18 cellular contexts compared by ENCODE assay signal in the genomic region with DNA sequence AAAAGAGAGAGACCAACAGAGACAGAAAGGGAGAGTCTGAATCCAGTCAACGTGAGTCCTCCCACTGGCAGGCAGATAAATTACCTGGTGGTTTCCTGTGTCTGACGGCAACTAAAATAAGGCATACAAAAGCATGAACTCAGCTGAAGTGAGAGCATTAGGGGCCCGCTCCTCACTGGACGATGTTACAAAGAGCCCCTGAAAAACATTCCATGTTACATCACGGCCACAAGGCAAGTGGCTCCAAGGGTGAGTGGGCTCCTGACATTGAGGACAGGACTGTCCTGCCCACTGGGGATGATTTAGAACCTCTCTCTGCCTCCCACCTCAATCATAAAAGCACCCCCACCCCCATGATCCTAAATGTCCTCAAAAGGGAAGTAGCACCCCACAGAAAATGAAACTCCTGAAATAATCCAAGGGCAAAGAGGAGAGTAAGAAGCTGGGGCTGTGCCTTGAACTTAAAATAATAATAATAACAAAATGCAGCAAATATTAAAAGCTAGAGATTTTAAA.
DNase-seq lines count a peak whose midpoint lies in the region; ATAC-seq and TF ChIP-seq lines count a peak whose summit lies in the region.
"Had no signal": no experiment of that assay in that cellular context is flagged by ENCODE, and none has a peak within 500 bp of the region (broad histone marks: within the 10 kb centered on the region; RNA-seq: fewer than 3 reads in every experiment).

No MANE protein-coding gene starts in this region.

- H3K27me3 ChIP-seq in sigmoid colon: no peaks in the 10 kb centered on the region
- H3K27me3 ChIP-seq: SJCRH30, suprapubic skin had no signal

- DNase-seq in activated naive CD4-positive, alpha-beta T cell treated with anti-CD3 and anti-CD28 coated beads, Interleukin-2, amount 10 ng/mL, durations not matched to agents 7 days and 5 days: peak; percentile 50
- DNase-seq in activated naive CD4-positive, alpha-beta T cell treated with Interleukin-2 at 50 U/mL for 16 hours: no peak
- peak; percentile 3 for DNase-seq in NCI-H226
- DNase-seq in activated naive CD4-positive, alpha-beta T cell treated with anti-CD3 and anti-CD28 coated beads, Interleukin-2, amount 50 U/mL, for 72 hours (ENCODE audit: low spot score in 2 of 2): no peak
- DNase-seq in stimulated activated naive CD8-positive, alpha-beta T cell treated with anti-CD3 and anti-CD28 coated beads, Interleukin-15, Interleukin-2, amounts not matched to agents 100 U/mL and 50 U/mL, for 24 hours: no peak
- no peak for DNase-seq in sigmoid colon
- no peak for DNase-seq in posterior cingulate gyrus
- DNase-seq: effector CD8-positive, alpha-beta T cell; kidney; NCI-H1436; NCI-H2227 treated with DMSO at 0.1 percent for 48 hours; PC-3; SJCRH30 had no signal

- TF ChIP-seq EP300 in sigmoid colon (IDR thresholded peaks at IDR 0.05): no peak

- CTCF ChIA-PET in activated naive CD4-positive, alpha-beta T cell treated with anti-CD3 and anti-CD28 coated beads, Interleukin-2, amount 10 ng/mL, durations not matched to agents 7 days and 5 days (lab: Charles Lee): interaction anchor here (0.8 to 1.7 kb wide), 2 partner anchors 36 to 148 kb away, joined by 3 to 5 read pairs; no protein-coding TSS in a partner anchor

- H3K36me3 Mint-ChIP-seq in activated naive CD4-positive, alpha-beta T cell treated with anti-CD3 and anti-CD28 coated beads, Interleukin-2, amount 10 ng/mL, durations not matched to agents 7 days and 5 days: peaks cover 8% of the 10 kb centered on the region
- peaks cover 0 to 5% of the 10 kb centered on the region in 2 donors for H3K36me3 Mint-ChIP-seq in activated naive CD4-positive, alpha-beta T cell treated with anti-CD3 and anti-CD28 coated beads, Interleukin-2, amount 50 U/mL, for 72 hours
- H3K36me3 Mint-ChIP-seq: mesothelial cell of epicardium had no signal

- no peaks in the 10 kb centered on the region for H3K36me3 ChIP-seq in sigmoid colon
- H3K36me3 ChIP-seq: SJCRH30, suprapubic skin had no signal

- TF ChIP-seq POLR2A in sigmoid colon (IDR thresholded peaks at IDR 0.05): no peak

- H3K4me3 ChIP-seq in sigmoid colon: no peak overlapping the region
- H3K4me3 ChIP-seq: SJCRH30, suprapubic skin had no signal

- no peaks in the 10 kb centered on the region for H3K9me3 ChIP-seq in sigmoid colon
- H3K9me3 ChIP-seq: SJCRH30, suprapubic skin had no signal

- TF ChIP-seq CTCF in sigmoid colon (IDR thresholded peaks at IDR 0.05): no peak

- H3K27me3 Mint-ChIP-seq in activated naive CD4-positive, alpha-beta T cell treated with anti-CD3 and anti-CD28 coated beads, Interleukin-2, amount 10 ng/mL, durations not matched to agents 7 days and 5 days: no peaks in the 10 kb centered on the region
- H3K27me3 Mint-ChIP-seq: central memory CD8-positive, alpha-beta T cell had no signal

- 41 to 78% methylated on average over 5 of the region's 5 CpGs for WGBS in sigmoid colon, 2 donors

- no peak overlapping the region for H3K27ac Mint-ChIP-seq in activated naive CD4-positive, alpha-beta T cell treated with anti-CD3 and anti-CD28 coated beads, Interleukin-2, amount 10 ng/mL, durations not matched to agents 7 days and 5 days
- H3K27ac Mint-ChIP-seq in activated naive CD4-positive, alpha-beta T cell treated with anti-CD3 and anti-CD28 coated beads, Interleukin-2, amount 50 U/mL, for 72 hours: no peak overlapping the region
- H3K27ac Mint-ChIP-seq: mesothelial cell of epicardium had no signal

- no peak overlapping the region for H3K27ac ChIP-seq in sigmoid colon
- H3K27ac ChIP-seq: HL-60, SJCRH30, suprapubic skin had no signal

- no peaks in the 10 kb centered on the region for H3K4me1 ChIP-seq in sigmoid colon
- H3K4me1 ChIP-seq: SJCRH30, suprapubic skin had no signal

- no peak overlapping the region for H3K4me3 Mint-ChIP-seq in activated naive CD4-positive, alpha-beta T cell treated with anti-CD3 and anti-CD28 coated beads, Interleukin-2, amount 10 ng/mL, durations not matched to agents 7 days and 5 days
- H3K4me3 Mint-ChIP-seq: central memory CD8-positive, alpha-beta T cell; mesothelial cell of epicardium had no signal

- H3K9me3 Mint-ChIP-seq in activated naive CD4-positive, alpha-beta T cell treated with anti-CD3 and anti-CD28 coated beads, Interleukin-2, amount 10 ng/mL, durations not matched to agents 7 days and 5 days: no peaks in the 10 kb centered on the region
- peaks cover 0 to 6% of the 10 kb centered on the region in 2 donors for H3K9me3 Mint-ChIP-seq in activated naive CD4-positive, alpha-beta T cell treated with anti-CD3 and anti-CD28 coated beads, Interleukin-2, amount 50 U/mL, for 72 hours
- H3K9me3 Mint-ChIP-seq: central memory CD8-positive, alpha-beta T cell; mesothelial cell of epicardium had no signal

- peaks cover 13% of the 10 kb centered on the region for H3K4me1 Mint-ChIP-seq in activated naive CD4-positive, alpha-beta T cell treated with anti-CD3 and anti-CD28 coated beads, Interleukin-2, amount 10 ng/mL, durations not matched to agents 7 days and 5 days
- H3K4me1 Mint-ChIP-seq: central memory CD8-positive, alpha-beta T cell had no signal

- intact Hi-C loops in sigmoid colon (cut with DNase I) (no loop called here), posterior cingulate gyrus (cut with DNase I) (no loop called here)

- ATAC-seq in activated naive CD4-positive, alpha-beta T cell treated with anti-CD3 and anti-CD28 coated beads, Interleukin-2, amount 50 U/mL, for 72 hours: peak; percentile 65 to 68
- ATAC-seq in stimulated activated naive CD8-positive, alpha-beta T cell treated with anti-CD3 and anti-CD28 coated beads, Interleukin-15, Interleukin-2, amounts not matched to agents 100 U/mL and 50 U/mL, for 24 hours: peak; percentile 47
- ATAC-seq in HG03135 (IDR thresholded peaks at IDR 0.05; ENCODE audit: unreplicated experiment): no peak
- ATAC-seq: PC-3 had no signal

Comparison
In these comparisons a context has a peak if more than half of its experiments do, and no peak if none do; other contexts are left out.
1. DNase-seq: peak in activated naive CD4-positive, alpha-beta T cell treated with anti-CD3 and anti-CD28 coated beads, Interleukin-2, amount 10 ng/mL, durations not matched to agents 7 days and 5 days (single experiment) and NCI-H226 (single experiment); none in activated naive CD4-positive, alpha-beta T cell treated with Interleukin-2 at 50 U/mL for 16 hours (single experiment), activated naive CD4-positive, alpha-beta T cell treated with anti-CD3 and anti-CD28 coated beads, Interleukin-2, amount 50 U/mL, for 72 hours (0 of 2), stimulated activated naive CD8-positive, alpha-beta T cell treated with anti-CD3 and anti-CD28 coated beads, Interleukin-15, Interleukin-2, amounts not matched to agents 100 U/mL and 50 U/mL, for 24 hours (single experiment), sigmoid colon (single experiment) and posterior cingulate gyrus (0 of 10).